Comparison of ENCODE assay signal across 8 cellular contexts in genomic region chr9:133839822-133840329, GRCh38.
DNase-seq lines count a peak whose midpoint lies in the region; ATAC-seq and TF ChIP-seq lines count a peak whose summit lies in the region.
"Had no signal": no experiment of that assay in that cellular context is flagged by ENCODE, and none has a peak within 500 bp of the region (broad histone marks: within the 10 kb centered on the region; RNA-seq: fewer than 3 reads in every experiment).

No MANE protein-coding gene starts in this region.

- no peak overlapping the region for H3K56ac ChIP-seq in H9 (ENCODE audit: insufficient read length, low read depth, low read length)

- no peaks in the 10 kb centered on the region for H3K9me3 Mint-ChIP-seq in H9

- no peaks in the 10 kb centered on the region for H3K27me3 ChIP-seq in H9 (ENCODE audit: insufficient read depth, low read length)
- H3K27me3 ChIP-seq: ovary had no signal

- H3K27ac ChIP-seq in H9 (ENCODE audit: insufficient read length, low read depth, low read length), result no peak overlapping the region
- H3K27ac ChIP-seq: ovary had no signal

- no peaks in the 10 kb centered on the region; the same call in none of the 2 replicates for H3K27me3 Mint-ChIP-seq in H9 (ENCODE audit: low read depth)

- no peak overlapping the region for H4K8ac ChIP-seq in H9 (replicated peaks; ENCODE audit: insufficient read length, low read depth, low read length)

- no peak overlapping the region for H2BK12ac ChIP-seq in H9 (ENCODE audit: insufficient read length, low read depth, low read length)

- peaks cover 0 to 3% (median 0%) of the 10 kb centered on the region in 3 experiments; a peak in 2 of 7 replicates for H3K36me3 Mint-ChIP-seq in H9 (ENCODE audit: insufficient read depth in 1 of 3, low read depth in 3 of 3)

- H3K14ac ChIP-seq in H9 (ENCODE audit: insufficient read depth, low read length), result no peak overlapping the region

- H3K23ac ChIP-seq in H9 (ENCODE audit: insufficient read length, low read depth, low read length), result no peak overlapping the region

- H2AK5ac ChIP-seq in H9 (ENCODE audit: insufficient read length, low read length), result no peak overlapping the region

- H3K9me3 ChIP-seq in H9 (ENCODE audit: control insufficient read depth, low read depth, low read length), result no peaks in the 10 kb centered on the region
- H3K9me3 ChIP-seq: ovary had no signal

- H2BK15ac ChIP-seq in H9 (ENCODE audit: low read depth, low read length), result no peak overlapping the region

- no peaks in the 10 kb centered on the region for H4K20me1 ChIP-seq in H9 (ENCODE audit: control insufficient read depth, insufficient read depth, insufficient read length)

- peak overlapping the region; percentile 14 to 51; a peak in 1 of 5 replicates for H3K4me3 Mint-ChIP-seq in H9

- H2BK5ac ChIP-seq in H9 (ENCODE audit: insufficient read length, low read length), result no peak overlapping the region

- no peak overlapping the region for H4K5ac ChIP-seq in H9 (ENCODE audit: insufficient read length, low read depth, low read length)

- WGBS in H9 (ENCODE audit: extremely low coverage, insufficient read length, low lambda C conversion rate), result no CpG with 5 or more reads among the region's 15 CpGs

- peak; percentile 42 for ATAC-seq in sciatic nerve
- no peak for ATAC-seq in HG03439 (IDR thresholded peaks at IDR 0.05; ENCODE audit: unreplicated experiment)

- no peak overlapping the region for H2BK20ac ChIP-seq in H9 (ENCODE audit: low read depth, low read length, poor library complexity, severe bottlenecking)

- H3T11ph ChIP-seq in H9 (ENCODE audit: low read length), result no peak overlapping the region

- peak overlapping the region; percentile 64 to 95 (median 73); a peak in 5 of 7 replicates for H3K27ac Mint-ChIP-seq in H9

- H3K9ac ChIP-seq in H9 (ENCODE audit: extremely low read depth, insufficient read length, low read length), result no peak overlapping the region

- no peak overlapping the region for H4K91ac ChIP-seq in H9 (ENCODE audit: insufficient read length, low read depth, low read length)

- H3K4me2 ChIP-seq in H9 (ENCODE audit: insufficient read depth, insufficient read length, low read length), result no peak overlapping the region

- H3K4ac ChIP-seq in H9 (ENCODE audit: low read depth, low read length), result no peak overlapping the region

- no peak for TF ChIP-seq CTCF in H9 (conservative IDR thresholded peaks at IDR 0.05)

- H3K4me1 ChIP-seq in H9 (ENCODE audit: insufficient read depth, low read length), result peaks cover 3% of the 10 kb centered on the region; the same call in 1 of the 2 replicates

- H3K4me1 Mint-ChIP-seq in H9, result peaks cover 40 to 57% of the 10 kb centered on the region in 2 experiments

- DNase-seq in H9, result peak; percentile 74
- peak; percentile 59 for DNase-seq in amniotic epithelial cell (ENCODE audit: low read depth)
- peak; percentile 81 for DNase-seq in hepatic stellate cell (ENCODE audit: low spot score)
- DNase-seq in sciatic nerve (ENCODE audit: low spot score), result no peak
- DNase-seq in GDM1 (lab: John Stamatoyannopoulos, UW), result no peak
- DNase-seq in DMS53 treated with DMSO at 0.1 percent for 48 hours (lab: John Stamatoyannopoulos, UW; ENCODE audit: unreplicated experiment), result no peak
- DNase-seq: ovary had no signal

- H3K79me1 ChIP-seq in H9 (ENCODE audit: insufficient read depth, low read depth, low read length, poor library complexity, severe bottlenecking), result peaks cover 6% of the 10 kb centered on the region

- intact Hi-C loops in sciatic nerve (cut with DNase I), result no loop called here

- H3K18ac ChIP-seq in H9 (ENCODE audit: insufficient read length, low read depth, low read length), result no peak overlapping the region

- H3K23me2 ChIP-seq in H9 (ENCODE audit: insufficient read length, low read depth, low read length, poor library complexity, severe bottlenecking), result no peaks in the 10 kb centered on the region

- no peak overlapping the region for H2AFZ ChIP-seq in H9 (ENCODE audit: low read length)

- peaks cover 2% of the 10 kb centered on the region; the same call in 1 of the 2 replicates for H3K79me2 ChIP-seq in H9 (ENCODE audit: insufficient read depth, low read length)

- H2BK120ac ChIP-seq in H9 (ENCODE audit: low read depth, low read length, poor library complexity, severe bottlenecking), result no peak overlapping the region

Comparison
In these comparisons a context has a peak if more than half of its experiments do, and no peak if none do; other contexts are left out.
1. DNase-seq: peak in H9 (single experiment), amniotic epithelial cell (single experiment) and hepatic stellate cell (single experiment); none in sciatic nerve (single experiment), GDM1 (single experiment) and DMS53 treated with DMSO at 0.1 percent for 48 hours (single experiment).